Comparison of ENCODE assay signal across 13 cellular contexts in genomic region chr17:27635275-27635823, GRCh38. TPM values are rescaled to one million over a fixed set of nuclear protein-coding genes. Genes with fewer than 3 reads are reported as not detected.
DNase-seq lines count a peak whose midpoint lies in the region; ATAC-seq and TF ChIP-seq lines count a peak whose summit lies in the region.
"Had no signal": no experiment of that assay in that cellular context is flagged by ENCODE, and none has a peak within 500 bp of the region (broad histone marks: within the 10 kb centered on the region; RNA-seq: fewer than 3 reads in every experiment).

No MANE protein-coding gene starts in this region.

- no peaks in the 10 kb centered on the region for H4K20me1 ChIP-seq in DOHH2 (ENCODE audit: control insufficient read depth, insufficient read depth, low read depth, low read length)

- peak; percentile 85 for DNase-seq in SKM-1 (lab: John Stamatoyannopoulos, UW; ENCODE audit: unreplicated experiment)
- peak; percentile 42 for DNase-seq in lung (ENCODE audit: low spot score)
- no peak for DNase-seq in central memory CD4-positive, alpha-beta T cell
- DNase-seq in AG08396 (ENCODE audit: low spot score) = no peak
- DNase-seq in NCI-H524 treated with DMSO at 0.1 percent for 48 hours (lab: John Stamatoyannopoulos, UW) = no peak
- DNase-seq: activated CD4-positive, alpha-beta memory T cell treated with anti-CD3 and anti-CD28 coated beads for 36 hours; GOT3; ovary; trophoblast cell had no signal

- peak overlapping the region; percentile 43 for H3K4me3 ChIP-seq in DOHH2 (ENCODE audit: low read length)
- no peak overlapping the region for H3K4me3 ChIP-seq in HEK293 (ENCODE audit: low read depth, low read length)
- no peak overlapping the region for H3K4me3 ChIP-seq in lung
- H3K4me3 ChIP-seq: ovary had no signal

- no peaks in the 10 kb centered on the region for H3K36me3 ChIP-seq in DOHH2 (ENCODE audit: control insufficient read depth, low read length)
- H3K36me3 ChIP-seq in HEK293 (ENCODE audit: control insufficient read depth in 2 of 2, insufficient read depth in 1 of 2, low read length in 2 of 2) = no peaks in the 10 kb centered on the region
- H3K36me3 ChIP-seq in lung (ENCODE audit: control insufficient read depth in 2 of 2, insufficient read depth in 2 of 2, low read length in 2 of 2) = peaks cover 0 to 7% of the 10 kb centered on the region in 2 donors
- H3K36me3 ChIP-seq: ovary had no signal

- H3K9me3 ChIP-seq in DOHH2 (ENCODE audit: control insufficient read depth, insufficient read depth, low read length) (no peaks in the 10 kb centered on the region), HEK293 (ENCODE audit: control insufficient read depth, insufficient read depth, low read depth, low read length) (no peaks in the 10 kb centered on the region), lung (ENCODE audit: control insufficient read depth in 2 of 2, insufficient read depth in 1 of 2, low read length in 1 of 2) (no peaks in the 10 kb centered on the region)
- H3K9me3 ChIP-seq: ovary had no signal

- peaks cover 26% of the 10 kb centered on the region for H3K4me1 ChIP-seq in DOHH2 (ENCODE audit: control insufficient read depth, low read length)
- no peaks in the 10 kb centered on the region for H3K4me1 ChIP-seq in HEK293 (ENCODE audit: control insufficient read depth, insufficient read depth, low read length)
- H3K4me1 ChIP-seq in lung (ENCODE audit: control insufficient read depth in 2 of 2, insufficient read depth in 2 of 2, low read length in 2 of 2) = peaks cover 0 to 25% of the 10 kb centered on the region in 2 donors

- ATAC-seq in lung (ENCODE audit: insufficient read depth, low FRiP score) (no peak), HG03521 (IDR thresholded peaks at IDR 0.05; ENCODE audit: unreplicated experiment) (no peak)
- ATAC-seq: Right ventricle myocardium inferior had no signal

- 46 to 72% methylated on average over 6 of the region's 6 CpGs for WGBS in lung, 2 donors

- no peaks in the 10 kb centered on the region for H3F3A ChIP-seq in DOHH2 (ENCODE audit: control insufficient read depth, insufficient read depth)

- H3K79me2 ChIP-seq in DOHH2 (ENCODE audit: control insufficient read depth, low read length) = no peaks in the 10 kb centered on the region

- H3K27ac ChIP-seq in DOHH2 (ENCODE audit: low read depth, low read length) = peak overlapping the region; percentile 24
- H3K27ac ChIP-seq in HEK293 (ENCODE audit: extremely low read depth, low read depth, low read length) = no peak overlapping the region
- no peak overlapping the region for H3K27ac ChIP-seq in lung (ENCODE audit: low read depth in 1 of 2, low read length in 1 of 2)
- H3K27ac ChIP-seq: ovary had no signal

- peak overlapping the region; percentile 61 for H3K4me2 ChIP-seq in DOHH2 (ENCODE audit: low read length)

- POLR2A ChIA-PET in HEK293 (lab: Yijun Ruan, JAX) = no interaction called here

- no peak for TF ChIP-seq CTCF in DOHH2 (IDR thresholded peaks at IDR 0.05; ENCODE audit: low read depth, low read length, poor library complexity, severe bottlenecking)
- TF ChIP-seq CTCF in HEK293 (tag by site-specific recombination; IDR thresholded peaks at IDR 0.05) = no peak
- TF ChIP-seq CTCF in lung (IDR thresholded peaks at IDR 0.05; ENCODE audit: control extremely low read depth, extremely low read depth) = no peak

- no peaks in the 10 kb centered on the region for H3K27me3 ChIP-seq in DOHH2 (ENCODE audit: control insufficient read depth, low read length)
- no peaks in the 10 kb centered on the region for H3K27me3 ChIP-seq in lung (ENCODE audit: control insufficient read depth, insufficient read depth)
- H3K27me3 ChIP-seq: ovary had no signal

- no peaks in the 10 kb centered on the region for H3K9me2 ChIP-seq in DOHH2 (replicated peaks; ENCODE audit: control insufficient read depth, low read length)

- CTCF ChIA-PET in HEK293 (lab: Yijun Ruan, JAX) = interaction anchor here (0.8 to 1.3 kb wide), 4 partner anchors 16 to 244 kb away, joined by 3 to 4 read pairs (median 3); no protein-coding TSS in a partner anchor

TF ChIP-seq in HEK293, 187 proteins besides CTCF, POLR2A, EP300 and RAD21 (continues in another document):
- TF ChIP-seq ZBTB8A (tag by site-specific recombination; IDR thresholded peaks at IDR 0.05) (peak; percentile 55; the same call in 1 of the 2 replicates), ZNF426 (tag by site-specific recombination; IDR thresholded peaks at IDR 0.05) (peak; percentile 56), ZNF555 (tag by site-specific recombination; conservative IDR thresholded peaks at IDR 0.05) (peak; percentile 42), ZNF266 (tag by site-specific recombination; IDR thresholded peaks at IDR 0.05; ENCODE audit: low read depth) (0 out of 2 replicates have a peak, but pooled peaks have one; percentile 18), ZNF2 (tag by site-specific recombination; IDR thresholded peaks at IDR 0.05) (no peak), ZNF560 (tag by site-specific recombination; IDR thresholded peaks at IDR 0.05; ENCODE audit: borderline replicate concordance) (0 out of 2 replicates have a peak, but pooled peaks have one; percentile 40), ZNF140 (tag by site-specific recombination; IDR thresholded peaks at IDR 0.05) (peak; percentile 40; the same call in 1 of the 2 replicates), ZNF623 (tag by site-specific recombination; IDR thresholded peaks at IDR 0.05) (peak; percentile 59), ZNF610 (tag by site-specific recombination; IDR thresholded peaks at IDR 0.05; ENCODE audit: borderline replicate concordance) (no peak), ZNF394 (tag by site-specific recombination; IDR thresholded peaks at IDR 0.05; ENCODE audit: borderline replicate concordance) (peak; percentile 85)
- TF ChIP-seq, protein P1, sequence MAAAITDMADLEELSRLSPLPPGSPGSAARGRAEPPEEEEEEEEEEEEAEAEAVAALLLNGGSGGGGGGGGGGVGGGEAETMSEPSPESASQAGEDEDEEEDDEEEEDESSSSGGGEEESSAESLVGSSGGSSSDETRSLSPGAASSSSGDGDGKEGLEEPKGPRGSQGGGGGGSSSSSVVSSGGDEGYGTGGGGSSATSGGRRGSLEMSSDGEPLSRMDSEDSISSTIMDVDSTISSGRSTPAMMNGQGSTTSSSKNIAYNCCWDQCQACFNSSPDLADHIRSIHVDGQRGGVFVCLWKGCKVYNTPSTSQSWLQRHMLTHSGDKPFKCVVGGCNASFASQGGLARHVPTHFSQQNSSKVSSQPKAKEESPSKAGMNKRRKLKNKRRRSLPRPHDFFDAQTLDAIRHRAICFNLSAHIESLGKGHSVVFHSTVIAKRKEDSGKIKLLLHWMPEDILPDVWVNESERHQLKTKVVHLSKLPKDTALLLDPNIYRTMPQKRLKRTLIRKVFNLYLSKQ (tag by site-specific recombination; IDR thresholded peaks at IDR 0.05; ENCODE audit: borderline replicate concordance) = no peak
- TF ChIP-seq, protein P2, sequence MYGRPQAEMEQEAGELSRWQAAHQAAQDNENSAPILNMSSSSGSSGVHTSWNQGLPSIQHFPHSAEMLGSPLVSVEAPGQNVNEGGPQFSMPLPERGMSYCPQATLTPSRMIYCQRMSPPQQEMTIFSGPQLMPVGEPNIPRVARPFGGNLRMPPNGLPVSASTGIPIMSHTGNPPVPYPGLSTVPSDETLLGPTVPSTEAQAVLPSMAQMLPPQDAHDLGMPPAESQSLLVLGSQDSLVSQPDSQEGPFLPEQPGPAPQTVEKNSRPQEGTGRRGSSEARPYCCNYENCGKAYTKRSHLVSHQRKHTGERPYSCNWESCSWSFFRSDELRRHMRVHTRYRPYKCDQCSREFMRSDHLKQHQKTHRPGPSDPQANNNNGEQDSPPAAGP (tag by site-specific recombination; IDR thresholded peaks at IDR 0.05) = no peak
- TF ChIP-seq, protein P3, sequence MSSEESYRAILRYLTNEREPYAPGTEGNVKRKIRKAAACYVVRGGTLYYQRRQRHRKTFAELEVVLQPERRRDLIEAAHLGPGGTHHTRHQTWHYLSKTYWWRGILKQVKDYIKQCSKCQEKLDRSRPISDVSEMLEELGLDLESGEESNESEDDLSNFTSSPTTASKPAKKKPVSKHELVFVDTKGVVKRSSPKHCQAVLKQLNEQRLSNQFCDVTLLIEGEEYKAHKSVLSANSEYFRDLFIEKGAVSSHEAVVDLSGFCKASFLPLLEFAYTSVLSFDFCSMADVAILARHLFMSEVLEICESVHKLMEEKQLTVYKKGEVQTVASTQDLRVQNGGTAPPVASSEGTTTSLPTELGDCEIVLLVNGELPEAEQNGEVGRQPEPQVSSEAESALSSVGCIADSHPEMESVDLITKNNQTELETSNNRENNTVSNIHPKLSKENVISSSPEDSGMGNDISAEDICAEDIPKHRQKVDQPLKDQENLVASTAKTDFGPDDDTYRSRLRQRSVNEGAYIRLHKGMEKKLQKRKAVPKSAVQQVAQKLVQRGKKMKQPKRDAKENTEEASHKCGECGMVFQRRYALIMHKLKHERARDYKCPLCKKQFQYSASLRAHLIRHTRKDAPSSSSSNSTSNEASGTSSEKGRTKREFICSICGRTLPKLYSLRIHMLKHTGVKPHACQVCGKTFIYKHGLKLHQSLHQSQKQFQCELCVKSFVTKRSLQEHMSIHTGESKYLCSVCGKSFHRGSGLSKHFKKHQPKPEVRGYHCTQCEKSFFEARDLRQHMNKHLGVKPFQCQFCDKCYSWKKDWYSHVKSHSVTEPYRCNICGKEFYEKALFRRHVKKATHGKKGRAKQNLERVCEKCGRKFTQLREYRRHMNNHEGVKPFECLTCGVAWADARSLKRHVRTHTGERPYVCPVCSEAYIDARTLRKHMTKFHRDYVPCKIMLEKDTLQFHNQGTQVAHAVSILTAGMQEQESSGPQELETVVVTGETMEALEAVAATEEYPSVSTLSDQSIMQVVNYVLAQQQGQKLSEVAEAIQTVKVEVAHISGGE (tag by site-specific recombination; conservative IDR thresholded peaks at IDR 0.05; ENCODE audit: low read depth) = peak; percentile 57

RNA-seq across cellular contexts. Expression of gene LGALS9, which starts 4.4 kb away (rescaled TPM):
- 100 to 1,000 TPM in 1 of 2 donors, 10 to 100 TPM in 1; 19.8 to 148 TPM for total RNA-seq in lung
- 100 to 1,000 TPM in 1 of 2 donors, 10 to 100 TPM in 1; 82.8 to 228 TPM for polyA plus RNA-seq in lung

Comparison
In these comparisons a context has a peak if more than half of its experiments do, and no peak if none do; other contexts are left out.
1. DNase-seq: peak in SKM-1 (single experiment) and lung (single experiment); none in central memory CD4-positive, alpha-beta T cell (single experiment), AG08396 (single experiment) and NCI-H524 treated with DMSO at 0.1 percent for 48 hours (single experiment).